Comparison of ENCODE assay signal across 8 cellular contexts in genomic region chr19:47013041-47013517, GRCh38. TPM values are rescaled to one million over a fixed set of nuclear protein-coding genes. Genes with fewer than 3 reads are reported as not detected.
A peak's percentile ranks its signal among the peaks of the same experiment; 100 is the strongest.
DNase-seq lines count a peak whose midpoint lies in the region; ATAC-seq and TF ChIP-seq lines count a peak whose summit lies in the region.

No MANE protein-coding gene starts in this region.

- no peaks in the 10 kb centered on the region for H3K4me1 ChIP-seq in lung (ENCODE audit: control insufficient read depth in 2 of 2, insufficient read depth in 2 of 2, low read length in 2 of 2)

- no peak overlapping the region for H3K4me3 ChIP-seq in coronary artery
- no peak overlapping the region for H3K4me3 ChIP-seq in lung

- H3K27ac ChIP-seq in coronary artery (no peak overlapping the region), lung (ENCODE audit: low read depth in 1 of 2, low read length in 1 of 2) (no peak overlapping the region)

- TF ChIP-seq CTCF in coronary artery (IDR thresholded peaks at IDR 0.05) (peak; percentile 94), lung (IDR thresholded peaks at IDR 0.05; ENCODE audit: control extremely low read depth, extremely low read depth) (peak; percentile 93)

- no peaks in the 10 kb centered on the region for H3K9me3 ChIP-seq in lung (ENCODE audit: control insufficient read depth in 2 of 2, insufficient read depth in 1 of 2, low read length in 1 of 2)

- H3K36me3 ChIP-seq in lung (ENCODE audit: control insufficient read depth in 2 of 2, insufficient read depth in 2 of 2, low read length in 2 of 2) = no peaks in the 10 kb centered on the region

- 10 to 12% methylated on average over 16 of the region's 16 CpGs for WGBS in lung, 2 donors

- peak; percentile 51 for ATAC-seq in GM21381 (IDR thresholded peaks at IDR 0.05; ENCODE audit: unreplicated experiment)
- peak; percentile 91 for ATAC-seq in lung (ENCODE audit: insufficient read depth, low FRiP score)

- no peaks in the 10 kb centered on the region for H3K27me3 ChIP-seq in lung (ENCODE audit: control insufficient read depth, insufficient read depth)

- DNase-seq in AG20443 (ENCODE audit: low spot score) (peak; percentile 91), NCI-H446 (lab: John Stamatoyannopoulos, UW) (peak; percentile 72 to 84), coronary artery (ENCODE audit: low spot score) (no peak), lung (ENCODE audit: low spot score) (peak; percentile 80), cortex of kidney (lab: John Stamatoyannopoulos, UW) (no peak)
- DNase-seq in activated CD4-positive, alpha-beta T cell treated with anti-CD3 and anti-CD28 coated beads, Interleukin-2, amount 50 U/mL, for 1 hour = peak; percentile 60
- DNase-seq in stimulated activated CD8-positive, alpha-beta memory T cell treated with anti-CD3 and anti-CD28 coated beads, Interleukin-12 subunit alpha, Interleukin-12 subunit beta, amount 100 ng/mL, for 4 hours (ENCODE audit: low read depth) = peak; percentile 34

RNA-seq across cellular contexts. Expression of gene NPAS1, which starts 6.6 kb away (rescaled TPM):
- total RNA-seq in lung = 1 to 10 TPM in 1 of 2 donors, under 1 TPM in 1; 0.31 to 1.0 TPM
- polyA plus RNA-seq in lung = 1 to 10 TPM in 1 of 2 donors, under 1 TPM in 1; 0.35 to 1.2 TPM

RNA-seq across cellular contexts. Expression of gene TMEM160, which starts 35.3 kb away (rescaled TPM):
- 10 to 100 TPM; 12.4 to 42.4 TPM for total RNA-seq in lung
- 10 to 100 TPM; 10.1 to 54.4 TPM for polyA plus RNA-seq in lung

Comparison
In these comparisons a context has a peak if more than half of its experiments do, and no peak if none do; other contexts are left out.
1. DNase-seq: peak in AG20443 (single experiment), NCI-H446 (2 of 2), activated CD4-positive, alpha-beta T cell treated with anti-CD3 and anti-CD28 coated beads, Interleukin-2, amount 50 U/mL, for 1 hour (single experiment), lung (single experiment) and stimulated activated CD8-positive, alpha-beta memory T cell treated with anti-CD3 and anti-CD28 coated beads, Interleukin-12 subunit alpha, Interleukin-12 subunit beta, amount 100 ng/mL, for 4 hours (single experiment); none in coronary artery (single experiment) and cortex of kidney (single experiment).